ENCODE assay signal across 1 cellular context in genomic region chr9:104991144-104991953, GRCh38.
TF ChIP-seq lines count a peak whose summit lies in the region.

No MANE protein-coding gene starts in this region.

TF ChIP-seq in K562, 482 proteins besides CTCF, POLR2A, EP300 and RAD21 (continued from another document and continues in another):
- TF ChIP-seq, protein P1, sequence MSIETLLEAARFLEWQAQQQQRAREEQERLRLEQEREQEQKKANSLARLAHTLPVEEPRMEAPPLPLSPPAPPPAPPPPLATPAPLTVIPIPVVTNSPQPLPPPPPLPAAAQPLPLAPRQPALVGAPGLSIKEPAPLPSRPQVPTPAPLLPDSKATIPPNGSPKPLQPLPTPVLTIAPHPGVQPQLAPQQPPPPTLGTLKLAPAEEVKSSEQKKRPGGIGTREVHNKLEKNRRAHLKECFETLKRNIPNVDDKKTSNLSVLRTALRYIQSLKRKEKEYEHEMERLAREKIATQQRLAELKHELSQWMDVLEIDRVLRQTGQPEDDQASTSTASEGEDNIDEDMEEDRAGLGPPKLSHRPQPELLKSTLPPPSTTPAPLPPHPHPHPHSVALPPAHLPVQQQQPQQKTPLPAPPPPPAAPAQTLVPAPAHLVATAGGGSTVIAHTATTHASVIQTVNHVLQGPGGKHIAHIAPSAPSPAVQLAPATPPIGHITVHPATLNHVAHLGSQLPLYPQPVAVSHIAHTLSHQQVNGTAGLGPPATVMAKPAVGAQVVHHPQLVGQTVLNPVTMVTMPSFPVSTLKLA (conservative IDR thresholded peaks at IDR 0.05), result peak; percentile 31 to 49; a peak in 1 of 4 replicates
- TF ChIP-seq ZNF518B (CRISPR knock-in tag; IDR thresholded peaks at IDR 0.05), result no peak
- TF ChIP-seq LCOR (CRISPR knock-in tag; IDR thresholded peaks at IDR 0.05), result no peak
- peak; percentile 85 for TF ChIP-seq MEIS2 (IDR thresholded peaks at IDR 0.05; ENCODE audit: partially characterized antibody)
- TF ChIP-seq BHLHE40 (IDR thresholded peaks at IDR 0.05; ENCODE audit: low read length), result 0 out of 2 replicates have a peak, but pooled peaks have one; percentile 5
- TF ChIP-seq POLR2G (IDR thresholded peaks at IDR 0.05; ENCODE audit: low read depth, low read length), result peak; percentile 41; the same call in 1 of the 2 replicates
- TF ChIP-seq CBX3 (IDR thresholded peaks at IDR 0.05; ENCODE audit: borderline replicate concordance in 1 of 2, low read length in 2 of 2), result 0 out of 3 replicates have a peak, but pooled peaks of 1 of the 2 experiments have one; percentile 13
- TF ChIP-seq L3MBTL2 (IDR thresholded peaks at IDR 0.05), result peak; percentile 69
- TF ChIP-seq STAG1 (CRISPR knock-in tag; IDR thresholded peaks at IDR 0.05; ENCODE audit: borderline replicate concordance), result no peak
- TF ChIP-seq TAF7 (tag; IDR thresholded peaks at IDR 0.05), result peak; percentile 45; the same call in 1 of the 2 replicates
- peak; percentile 19; the same call in 1 of the 2 replicates for TF ChIP-seq CBFA2T3 (IDR thresholded peaks at IDR 0.05)
- TF ChIP-seq CCNT2 (IDR thresholded peaks at IDR 0.05; ENCODE audit: borderline replicate concordance, extremely low read depth, insufficient read length, low read depth, low read length), result peak; percentile 32
- peak in 1 of 2 experiments; percentile 52; a peak in 2 of 4 replicates for TF ChIP-seq TBL1XR1 (IDR thresholded peaks at IDR 0.05; ENCODE audit: low read length in 2 of 2)
- TF ChIP-seq, protein P2, sequence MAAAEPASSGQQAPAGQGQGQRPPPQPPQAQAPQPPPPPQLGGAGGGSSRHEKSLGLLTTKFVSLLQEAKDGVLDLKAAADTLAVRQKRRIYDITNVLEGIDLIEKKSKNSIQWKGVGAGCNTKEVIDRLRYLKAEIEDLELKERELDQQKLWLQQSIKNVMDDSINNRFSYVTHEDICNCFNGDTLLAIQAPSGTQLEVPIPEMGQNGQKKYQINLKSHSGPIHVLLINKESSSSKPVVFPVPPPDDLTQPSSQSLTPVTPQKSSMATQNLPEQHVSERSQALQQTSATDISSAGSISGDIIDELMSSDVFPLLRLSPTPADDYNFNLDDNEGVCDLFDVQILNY (CRISPR knock-in tag; IDR thresholded peaks at IDR 0.05), result no peak
- no peak for TF ChIP-seq CEBPG (CRISPR knock-in tag; IDR thresholded peaks at IDR 0.05)
- TF ChIP-seq CEBPG (tag; conservative IDR thresholded peaks at IDR 0.05 in 1 of 2, IDR thresholded peaks at IDR 0.05 in 1 of 2), result peak in 1 of 2 experiments; percentile 47; a peak in 1 of 4 replicates
- TF ChIP-seq, protein P3, sequence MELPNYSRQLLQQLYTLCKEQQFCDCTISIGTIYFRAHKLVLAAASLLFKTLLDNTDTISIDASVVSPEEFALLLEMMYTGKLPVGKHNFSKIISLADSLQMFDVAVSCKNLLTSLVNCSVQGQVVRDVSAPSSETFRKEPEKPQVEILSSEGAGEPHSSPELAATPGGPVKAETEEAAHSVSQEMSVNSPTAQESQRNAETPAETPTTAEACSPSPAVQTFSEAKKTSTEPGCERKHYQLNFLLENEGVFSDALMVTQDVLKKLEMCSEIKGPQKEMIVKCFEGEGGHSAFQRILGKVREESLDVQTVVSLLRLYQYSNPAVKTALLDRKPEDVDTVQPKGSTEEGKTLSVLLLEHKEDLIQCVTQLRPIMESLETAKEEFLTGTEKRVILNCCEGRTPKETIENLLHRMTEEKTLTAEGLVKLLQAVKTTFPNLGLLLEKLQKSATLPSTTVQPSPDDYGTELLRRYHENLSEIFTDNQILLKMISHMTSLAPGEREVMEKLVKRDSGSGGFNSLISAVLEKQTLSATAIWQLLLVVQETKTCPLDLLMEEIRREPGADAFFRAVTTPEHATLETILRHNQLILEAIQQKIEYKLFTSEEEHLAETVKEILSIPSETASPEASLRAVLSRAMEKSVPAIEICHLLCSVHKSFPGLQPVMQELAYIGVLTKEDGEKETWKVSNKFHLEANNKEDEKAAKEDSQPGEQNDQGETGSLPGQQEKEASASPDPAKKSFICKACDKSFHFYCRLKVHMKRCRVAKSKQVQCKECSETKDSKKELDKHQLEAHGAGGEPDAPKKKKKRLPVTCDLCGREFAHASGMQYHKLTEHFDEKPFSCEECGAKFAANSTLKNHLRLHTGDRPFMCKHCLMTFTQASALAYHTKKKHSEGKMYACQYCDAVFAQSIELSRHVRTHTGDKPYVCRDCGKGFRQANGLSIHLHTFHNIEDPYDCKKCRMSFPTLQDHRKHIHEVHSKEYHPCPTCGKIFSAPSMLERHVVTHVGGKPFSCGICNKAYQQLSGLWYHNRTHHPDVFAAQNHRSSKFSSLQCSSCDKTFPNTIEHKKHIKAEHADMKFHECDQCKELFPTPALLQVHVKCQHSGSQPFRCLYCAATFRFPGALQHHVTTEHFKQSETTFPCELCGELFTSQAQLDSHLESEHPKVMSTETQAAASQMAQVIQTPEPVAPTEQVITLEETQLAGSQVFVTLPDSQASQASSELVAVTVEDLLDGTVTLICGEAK (IDR thresholded peaks at IDR 0.05), result 0 out of 2 replicates have a peak, but pooled peaks have one; percentile 35
- TF ChIP-seq, protein P3 (CRISPR knock-in tag; IDR thresholded peaks at IDR 0.05), result no peak
- TF ChIP-seq, protein P4, sequence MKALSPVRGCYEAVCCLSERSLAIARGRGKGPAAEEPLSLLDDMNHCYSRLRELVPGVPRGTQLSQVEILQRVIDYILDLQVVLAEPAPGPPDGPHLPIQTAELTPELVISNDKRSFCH (CRISPR knock-in tag; IDR thresholded peaks at IDR 0.05), result no peak
- TF ChIP-seq, protein P4 (tag; IDR thresholded peaks at IDR 0.05), result 0 out of 2 replicates have a peak, but pooled peaks have one; percentile 21
- no peak for TF ChIP-seq ZC3H4 (CRISPR knock-in tag; IDR thresholded peaks at IDR 0.05; ENCODE audit: borderline replicate concordance)
- no peak for TF ChIP-seq NR4A1 (CRISPR knock-in tag; IDR thresholded peaks at IDR 0.05)
- 0 out of 2 replicates have a peak, but pooled peaks have one; percentile 19 for TF ChIP-seq NR4A1 (tag; IDR thresholded peaks at IDR 0.05)
- TF ChIP-seq, protein P5, sequence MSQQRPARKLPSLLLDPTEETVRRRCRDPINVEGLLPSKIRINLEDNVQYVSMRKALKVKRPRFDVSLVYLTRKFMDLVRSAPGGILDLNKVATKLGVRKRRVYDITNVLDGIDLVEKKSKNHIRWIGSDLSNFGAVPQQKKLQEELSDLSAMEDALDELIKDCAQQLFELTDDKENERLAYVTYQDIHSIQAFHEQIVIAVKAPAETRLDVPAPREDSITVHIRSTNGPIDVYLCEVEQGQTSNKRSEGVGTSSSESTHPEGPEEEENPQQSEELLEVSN (IDR thresholded peaks at IDR 0.05; ENCODE audit: borderline replicate concordance in 1 of 2, extremely low read depth in 1 of 2, insufficient read depth in 1 of 2, insufficient read length in 1 of 2, low read depth in 1 of 2, low read length in 1 of 2, poor library complexity in 1 of 2, severe bottlenecking in 1 of 2), result peak; percentile 1 to 68
- no peak for TF ChIP-seq NR2C2 (CRISPR knock-in tag; IDR thresholded peaks at IDR 0.05)
- peak; percentile 52; the same call in 1 of the 2 replicates for TF ChIP-seq NR2C2 (tag; IDR thresholded peaks at IDR 0.05)
- TF ChIP-seq ZKSCAN8 (CRISPR knock-in tag; IDR thresholded peaks at IDR 0.05), result 0 out of 2 replicates have a peak, but pooled peaks have one; percentile 16
- TF ChIP-seq U2AF2 (optimal IDR thresholded peaks at IDR 0.05; ENCODE audit: low read depth, low read length), result no peak
- TF ChIP-seq, protein P6, sequence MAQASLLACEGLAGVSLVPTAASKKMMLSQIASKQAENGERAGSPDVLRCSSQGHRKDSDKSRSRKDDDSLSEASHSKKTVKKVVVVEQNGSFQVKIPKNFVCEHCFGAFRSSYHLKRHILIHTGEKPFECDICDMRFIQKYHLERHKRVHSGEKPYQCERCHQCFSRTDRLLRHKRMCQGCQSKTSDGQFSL (CRISPR knock-in tag; IDR thresholded peaks at IDR 0.05), result 0 out of 2 replicates have a peak, but pooled peaks have one; percentile 25
- TF ChIP-seq, protein P6 (tag; IDR thresholded peaks at IDR 0.05), result no peak
- TF ChIP-seq ZNF75A (CRISPR knock-in tag; IDR thresholded peaks at IDR 0.05), result peak; percentile 90
- no peak for TF ChIP-seq NCOA4 (IDR thresholded peaks at IDR 0.05; ENCODE audit: partially characterized antibody)
- TF ChIP-seq MYC (IDR thresholded peaks at IDR 0.05; ENCODE audit: low read depth, low read length), result peak; percentile 73; the same call in 1 of the 2 replicates
- no peak for TF ChIP-seq MYC (CRISPR knock-in tag; IDR thresholded peaks at IDR 0.05; ENCODE audit: borderline replicate concordance, low read depth)
- no peak for TF ChIP-seq JUND (IDR thresholded peaks at IDR 0.05; ENCODE audit: borderline replicate concordance, low read depth, low read length)
- TF ChIP-seq JUND (tag; IDR thresholded peaks at IDR 0.05; ENCODE audit: borderline replicate concordance, low read depth, low read length), result 0 out of 3 replicates have a peak, but pooled peaks have one; percentile 17
- peak; percentile 61 for TF ChIP-seq RBBP5 (IDR thresholded peaks at IDR 0.05; ENCODE audit: borderline replicate concordance, insufficient read depth, low read length, poor library complexity, severe bottlenecking)
- TF ChIP-seq ETV1 (tag; conservative IDR thresholded peaks at IDR 0.05; ENCODE audit: low read depth), result 0 out of 2 replicates have a peak, but pooled peaks have one; percentile 15
